Comparison of ENCODE assay signal across 19 cellular contexts in the genomic region with DNA sequence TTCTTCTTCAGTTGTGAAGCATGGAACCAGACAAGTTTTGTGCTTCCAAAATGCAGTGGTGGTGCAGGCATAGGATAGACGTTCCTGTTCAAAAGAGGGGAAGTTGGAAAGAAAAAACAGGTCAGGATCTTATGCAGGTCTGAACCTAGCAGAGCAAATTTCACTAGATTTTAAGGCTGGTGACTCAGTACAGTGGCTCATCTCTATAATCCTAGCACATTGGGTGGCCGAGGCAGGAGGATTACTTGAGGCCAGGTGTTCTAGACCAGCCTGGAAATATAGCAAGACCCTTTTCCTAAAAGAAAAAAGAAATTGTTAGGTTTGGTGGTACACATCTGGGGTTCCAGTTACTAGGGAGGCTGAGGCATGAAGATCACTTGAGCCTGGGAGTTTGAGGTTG.
DNase-seq lines count a peak whose midpoint lies in the region; ATAC-seq and TF ChIP-seq lines count a peak whose summit lies in the region.
"Had no signal": no experiment of that assay in that cellular context is flagged by ENCODE, and none has a peak within 500 bp of the region (broad histone marks: within the 10 kb centered on the region; RNA-seq: fewer than 3 reads in every experiment).

No MANE protein-coding gene starts in this region.

- no peak for ATAC-seq in stimulated activated naive CD8-positive, alpha-beta T cell treated with anti-CD3 and anti-CD28 coated beads, Interleukin-15, Interleukin-2, amounts not matched to agents 100 U/mL and 50 U/mL, for 24 hours
- no peak for ATAC-seq in lower lobe of right lung
- ATAC-seq: CD8-positive, alpha-beta T cell had no signal

- H3K4me3 Mint-ChIP-seq in endothelial cell (ENCODE audit: unreplicated experiment): peak overlapping the region; percentile 15
- H3K4me3 Mint-ChIP-seq: B cell; CD4-positive, alpha-beta T cell; CD8-positive, alpha-beta T cell had no signal

- intact Hi-C loops in posterior vena cava (cut with DNase I): no loop called here
- intact Hi-C loops in lower lobe of right lung (cut with DNase I): no loop called here

- H3K27ac ChIP-seq in HEK293 (ENCODE audit: extremely low read depth, low read depth, low read length): no peak overlapping the region
- peak overlapping the region; percentile 42; the same call in 1 of the 2 replicates for H3K27ac ChIP-seq in SJCRH30
- H3K27ac ChIP-seq in lower lobe of right lung: no peak overlapping the region
- H3K27ac ChIP-seq in Peyer's patch: no peak overlapping the region
- H3K27ac ChIP-seq: BLaER1 treated with 17β-estradiol and CSF1 and Interleukin-3, amounts not matched to agents 10 nM and 100 nM; C4-2B had no signal

- H3K4me3 ChIP-seq in HEK293 (ENCODE audit: low read depth, low read length) (no peak overlapping the region), SJCRH30 (no peak overlapping the region), lower lobe of right lung (no peak overlapping the region), Peyer's patch (no peak overlapping the region)
- H3K4me3 ChIP-seq: BLaER1 treated with 17β-estradiol and CSF1 and Interleukin-3, amounts not matched to agents 10 nM and 100 nM had no signal

- TF ChIP-seq POLR2A in Peyer's patch (IDR thresholded peaks at IDR 0.05): no peak

- CTCF ChIA-PET in HEK293 (lab: Yijun Ruan, JAX): no interaction called here

- no peaks in the 10 kb centered on the region for H3K4me1 Mint-ChIP-seq in endothelial cell (ENCODE audit: unreplicated experiment)
- H3K4me1 Mint-ChIP-seq: B cell had no signal

- H3K27ac Mint-ChIP-seq in endothelial cell (ENCODE audit: unreplicated experiment): no peak overlapping the region
- H3K27ac Mint-ChIP-seq: B cell; CD4-positive, alpha-beta T cell; CD8-positive, alpha-beta T cell had no signal

- H3K27me3 ChIP-seq in SJCRH30 (no peaks in the 10 kb centered on the region), lower lobe of right lung (ENCODE audit: low read depth) (no peaks in the 10 kb centered on the region), Peyer's patch (no peaks in the 10 kb centered on the region)
- H3K27me3 ChIP-seq: BLaER1 treated with 17β-estradiol and CSF1 and Interleukin-3, amounts not matched to agents 10 nM and 100 nM had no signal

- DNase-seq in SJCRH30 (peak; percentile 53 to 66), endothelial cell (ENCODE audit: low spot score) (no peak), posterior vena cava (ENCODE audit: low spot score) (peak; percentile 9), kidney tubule cell (ENCODE audit: low spot score) (no peak), lower lobe of right lung (no peak), Peyer's patch (no peak)
- DNase-seq in stimulated activated naive CD8-positive, alpha-beta T cell treated with anti-CD3 and anti-CD28 coated beads, Interleukin-15, Interleukin-2, amounts not matched to agents 100 U/mL and 50 U/mL, for 24 hours: no peak
- DNase-seq: 8988T; AML-193; Caco-2; Calu3; CD4-positive, alpha-beta T cell; CD8-positive, alpha-beta T cell; DMS79 treated with DMSO at 0.1 percent for 48 hours; GF-D8 had no signal

- H3K4me1 ChIP-seq in HEK293 (ENCODE audit: control insufficient read depth, insufficient read depth, low read length): no peaks in the 10 kb centered on the region
- peaks cover 22% of the 10 kb centered on the region for H3K4me1 ChIP-seq in SJCRH30
- H3K4me1 ChIP-seq in lower lobe of right lung: no peaks in the 10 kb centered on the region
- no peaks in the 10 kb centered on the region for H3K4me1 ChIP-seq in Peyer's patch
- H3K4me1 ChIP-seq: BLaER1 treated with 17β-estradiol and CSF1 and Interleukin-3, amounts not matched to agents 10 nM and 100 nM; Caco-2 had no signal

- H3K9me3 Mint-ChIP-seq in endothelial cell (ENCODE audit: unreplicated experiment): peaks cover 29% of the 10 kb centered on the region
- H3K9me3 Mint-ChIP-seq: CD4-positive, alpha-beta T cell had no signal

- POLR2A ChIA-PET in HEK293 (lab: Yijun Ruan, JAX): no interaction called here

- H3K36me3 Mint-ChIP-seq in endothelial cell (ENCODE audit: low read depth, unreplicated experiment): peaks cover 78% of the 10 kb centered on the region

- no peak for TF ChIP-seq CTCF in HEK293 (tag by site-specific recombination; IDR thresholded peaks at IDR 0.05)
- TF ChIP-seq CTCF in endothelial cell (IDR thresholded peaks at IDR 0.05; ENCODE audit: unreplicated experiment): no peak
- TF ChIP-seq CTCF in lower lobe of right lung (IDR thresholded peaks at IDR 0.05): no peak
- TF ChIP-seq CTCF in Peyer's patch (IDR thresholded peaks at IDR 0.05): no peak

- peaks cover 0 to 10% of the 10 kb centered on the region in 2 experiments; a peak in 1 of 3 replicates for H3K36me3 ChIP-seq in HEK293 (ENCODE audit: control insufficient read depth in 2 of 2, insufficient read depth in 1 of 2, low read length in 2 of 2)
- H3K36me3 ChIP-seq in SJCRH30: no peaks in the 10 kb centered on the region
- H3K36me3 ChIP-seq in lower lobe of right lung: peaks cover 3% of the 10 kb centered on the region
- H3K36me3 ChIP-seq in Peyer's patch: no peaks in the 10 kb centered on the region

- H3K9me3 ChIP-seq in HEK293 (ENCODE audit: control insufficient read depth, insufficient read depth, low read depth, low read length) (no peaks in the 10 kb centered on the region), SJCRH30 (replicated peaks) (peaks cover 10% of the 10 kb centered on the region; the same call in 1 of the 2 replicates), lower lobe of right lung (no peaks in the 10 kb centered on the region), Peyer's patch (peaks cover 0 to under 1% (median 0%) of the 10 kb centered on the region in 4 donors)

- peaks cover 15% of the 10 kb centered on the region for H3K27me3 Mint-ChIP-seq in endothelial cell (ENCODE audit: unreplicated experiment)
- H3K27me3 Mint-ChIP-seq: B cell; CD4-positive, alpha-beta T cell had no signal

TF ChIP-seq in HEK293, 187 proteins besides CTCF, POLR2A, EP300 and RAD21:
- TF ChIP-seq ZNF10 (tag by site-specific recombination; IDR thresholded peaks at IDR 0.05): no peak
- TF ChIP-seq, protein P1, sequence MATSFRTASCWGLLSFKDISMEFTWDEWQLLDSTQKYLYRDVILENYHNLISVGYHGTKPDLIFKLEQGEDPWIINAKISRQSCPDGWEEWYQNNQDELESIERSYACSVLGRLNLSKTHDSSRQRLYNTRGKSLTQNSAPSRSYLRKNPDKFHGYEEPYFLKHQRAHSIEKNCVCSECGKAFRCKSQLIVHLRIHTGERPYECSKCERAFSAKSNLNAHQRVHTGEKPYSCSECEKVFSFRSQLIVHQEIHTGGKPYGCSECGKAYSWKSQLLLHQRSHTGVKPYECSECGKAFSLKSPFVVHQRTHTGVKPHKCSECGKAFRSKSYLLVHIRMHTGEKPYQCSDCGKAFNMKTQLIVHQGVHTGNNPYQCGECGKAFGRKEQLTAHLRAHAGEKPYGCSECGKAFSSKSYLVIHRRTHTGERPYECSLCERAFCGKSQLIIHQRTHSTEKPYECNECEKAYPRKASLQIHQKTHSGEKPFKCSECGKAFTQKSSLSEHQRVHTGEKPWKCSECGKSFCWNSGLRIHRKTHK (tag by site-specific recombination; IDR thresholded peaks at IDR 0.05): no peak
- TF ChIP-seq, protein P2, sequence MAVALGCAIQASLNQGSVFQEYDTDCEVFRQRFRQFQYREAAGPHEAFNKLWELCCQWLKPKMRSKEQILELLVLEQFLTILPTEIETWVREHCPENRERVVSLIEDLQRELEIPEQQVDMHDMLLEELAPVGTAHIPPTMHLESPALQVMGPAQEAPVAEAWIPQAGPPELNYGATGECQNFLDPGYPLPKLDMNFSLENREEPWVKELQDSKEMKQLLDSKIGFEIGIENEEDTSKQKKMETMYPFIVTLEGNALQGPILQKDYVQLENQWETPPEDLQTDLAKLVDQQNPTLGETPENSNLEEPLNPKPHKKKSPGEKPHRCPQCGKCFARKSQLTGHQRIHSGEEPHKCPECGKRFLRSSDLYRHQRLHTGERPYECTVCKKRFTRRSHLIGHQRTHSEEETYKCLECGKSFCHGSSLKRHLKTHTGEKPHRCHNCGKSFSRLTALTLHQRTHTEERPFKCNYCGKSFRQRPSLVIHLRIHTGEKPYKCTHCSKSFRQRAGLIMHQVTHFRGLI (tag by site-specific recombination; IDR thresholded peaks at IDR 0.05): no peak
- no peak for TF ChIP-seq ZNF48 (tag by site-specific recombination; IDR thresholded peaks at IDR 0.05)
- TF ChIP-seq, protein P3, sequence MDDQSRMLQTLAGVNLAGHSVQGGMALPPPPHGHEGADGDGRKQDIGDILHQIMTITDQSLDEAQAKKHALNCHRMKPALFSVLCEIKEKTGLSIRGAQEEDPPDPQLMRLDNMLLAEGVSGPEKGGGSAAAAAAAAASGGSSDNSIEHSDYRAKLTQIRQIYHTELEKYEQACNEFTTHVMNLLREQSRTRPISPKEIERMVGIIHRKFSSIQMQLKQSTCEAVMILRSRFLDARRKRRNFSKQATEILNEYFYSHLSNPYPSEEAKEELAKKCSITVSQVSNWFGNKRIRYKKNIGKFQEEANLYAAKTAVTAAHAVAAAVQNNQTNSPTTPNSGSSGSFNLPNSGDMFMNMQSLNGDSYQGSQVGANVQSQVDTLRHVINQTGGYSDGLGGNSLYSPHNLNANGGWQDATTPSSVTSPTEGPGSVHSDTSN (CRISPR knock-in tag; IDR thresholded peaks at IDR 0.05): no peak
- no peak for TF ChIP-seq ZNF169 (tag by site-specific recombination; IDR thresholded peaks at IDR 0.05)
- TF ChIP-seq ZEB2 (tag by site-specific recombination; IDR thresholded peaks at IDR 0.05): no peak
- TF ChIP-seq ZNF223 (tag by site-specific recombination; IDR thresholded peaks at IDR 0.05): peak; percentile 29; the same call in 1 of the 2 replicates
TF ChIP-seq in HEK293: peak in this region for 1.

Comparison
In these comparisons a context has a peak if more than half of its experiments do, and no peak if none do; other contexts are left out.
1. DNase-seq: peak in SJCRH30 (2 of 2) and posterior vena cava (single experiment); none in endothelial cell (single experiment), kidney tubule cell (single experiment), stimulated activated naive CD8-positive, alpha-beta T cell treated with anti-CD3 and anti-CD28 coated beads, Interleukin-15, Interleukin-2, amounts not matched to agents 100 U/mL and 50 U/mL, for 24 hours (single experiment), lower lobe of right lung (single experiment) and Peyer's patch (0 of 3).